Comparison of ENCODE assay signal across 1 cellular context in the genomic region with DNA sequence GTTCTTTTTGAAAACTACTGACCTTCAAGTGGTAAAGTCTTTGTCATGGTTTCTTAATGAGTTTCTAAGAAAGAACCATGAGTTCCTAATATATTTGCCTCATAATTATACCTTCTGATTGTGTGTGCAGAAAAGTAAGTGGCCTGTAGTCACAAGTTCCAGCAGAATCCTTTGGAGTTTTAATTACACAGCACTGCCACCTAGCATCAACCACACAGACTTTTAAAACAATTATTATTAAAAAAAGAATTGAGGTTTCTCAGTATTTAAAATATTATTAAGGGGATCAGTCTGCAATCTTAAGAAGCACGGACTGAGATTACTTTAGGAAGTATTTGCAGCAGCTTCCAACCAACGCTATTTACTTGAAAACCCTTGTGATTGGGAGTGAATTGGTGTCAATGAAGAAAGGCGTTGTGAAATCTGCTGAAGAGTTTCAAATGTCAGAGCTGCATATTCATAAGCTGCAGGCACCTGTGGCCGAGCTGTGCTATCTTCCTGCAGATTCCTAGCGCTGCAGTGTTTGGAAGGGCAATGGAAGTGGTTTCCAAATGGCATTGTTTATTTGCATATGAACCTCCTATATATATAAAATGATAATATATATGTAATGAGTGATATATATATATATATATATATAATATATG.
TF ChIP-seq lines count a peak whose summit lies in the region.

No MANE protein-coding gene starts in this region.

TF ChIP-seq in WTC11, 78 proteins besides CTCF, POLR2A, EP300 and RAD21 (continued from another document):
- no peak for TF ChIP-seq CREB1 (CRISPR knock-in tag; IDR thresholded peaks at IDR 0.05)
TF ChIP-seq in WTC11: peak in this region for 0.
